7 cellular contexts compared by ENCODE assay signal in the genomic region with DNA sequence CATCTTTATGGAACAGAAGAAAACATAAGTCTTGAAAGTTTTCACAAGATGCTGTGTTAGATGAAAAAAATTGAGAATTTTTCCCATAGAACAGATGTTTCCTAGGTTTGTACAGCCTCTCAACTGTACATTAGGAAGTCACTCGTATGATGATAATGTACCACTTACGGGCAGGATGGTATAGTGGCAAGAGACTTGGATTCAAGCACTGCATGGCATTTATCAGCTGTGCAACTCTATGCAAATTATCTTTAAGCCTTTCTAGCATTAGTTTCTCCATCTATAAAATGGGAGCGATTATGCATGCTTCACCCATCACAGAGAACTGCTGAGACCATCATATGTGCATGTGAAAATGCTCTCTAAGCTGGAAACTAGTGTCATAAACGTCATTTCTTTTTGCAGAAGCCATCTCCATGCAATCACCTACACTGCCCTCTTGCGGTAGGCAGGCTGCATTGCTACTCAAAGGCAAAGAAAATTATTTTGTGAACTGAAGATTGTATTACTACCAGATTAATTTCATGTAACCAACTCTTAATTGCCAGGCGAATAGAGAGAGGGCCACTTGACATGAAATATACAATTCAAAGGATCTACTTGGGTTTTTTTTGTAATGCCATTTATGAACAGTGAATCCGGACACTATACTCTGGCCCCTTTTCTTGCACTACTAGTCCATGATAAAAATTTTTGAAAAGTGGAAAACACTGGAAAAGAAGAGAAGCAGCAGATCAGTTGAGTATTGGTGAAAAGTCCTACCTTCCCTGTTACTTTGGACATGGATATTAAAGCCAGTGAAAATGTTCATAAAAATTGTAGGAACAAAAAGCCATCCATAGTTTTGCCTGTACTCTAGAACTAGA.
A peak's percentile ranks its signal among the peaks of the same experiment; 100 is the strongest.
DNase-seq lines count a peak whose midpoint lies in the region; ATAC-seq, FAIRE-seq and TF ChIP-seq lines count a peak whose summit lies in the region.

No MANE protein-coding gene starts in this region.

- no peak for ATAC-seq in HepG2

- no peak overlapping the region for H3K27ac ChIP-seq in HepG2 (ENCODE audit: extremely low read length, insufficient read depth, low read length)

- TF ChIP-seq EP300 in HepG2 (IDR thresholded peaks at IDR 0.05; ENCODE audit: low read depth in 2 of 2, low read length in 2 of 2) = no peak
- no peak for TF ChIP-seq EP300 in HepG2 (CRISPR knock-in tag; IDR thresholded peaks at IDR 0.05; ENCODE audit: borderline replicate concordance)

- intact Hi-C loops in MCF 10A (cut with micrococcal nuclease) (loop anchor here (2.0 to 5.0 kb wide), 2 partner anchors 57 to 881 kb away; no protein-coding TSS in a partner anchor), HepG2 (cut with micrococcal nuclease; ENCODE audit: unreplicated experiment) (loop anchor here (1.0 kb wide), 1 partner anchor 16 kb away; no protein-coding TSS in a partner anchor), posterior vena cava (cut with DNase I) (loop anchor here in 1 of 2 donors (5.0 kb wide), 1 partner anchor 36 kb away; no protein-coding TSS in a partner anchor)

- H3K9me3 ChIP-seq in Loucy (ENCODE audit: insufficient read depth, low read depth, low read length) (no peaks in the 10 kb centered on the region), HepG2 (ENCODE audit: low read length) (no peaks in the 10 kb centered on the region)

- no peak overlapping the region for H3K4me3 ChIP-seq in Loucy (ENCODE audit: low read length, poor library complexity, severe bottlenecking)
- H3K4me3 ChIP-seq in HepG2 (replicated peaks in 1 of 3; ENCODE audit: insufficient read depth in 1 of 3, low read depth in 2 of 3, low read length in 3 of 3) = no peak overlapping the region

- no peak overlapping the region for H3K9ac ChIP-seq in Loucy (ENCODE audit: low read depth, low read length, poor library complexity, severe bottlenecking)
- no peak overlapping the region for H3K9ac ChIP-seq in HepG2 (ENCODE audit: insufficient read depth, low read depth, low read length)

- no peaks in the 10 kb centered on the region for H3K36me3 Mint-ChIP-seq in MCF 10A (ENCODE audit: insufficient read depth, unreplicated experiment)

- FAIRE-seq in HepG2 (lab: Jason Lieb, UNC) = peak; percentile 77

- H3K36me3 ChIP-seq in Loucy (ENCODE audit: insufficient read depth, low read length) (no peaks in the 10 kb centered on the region), HepG2 (replicated peaks in 1 of 2; ENCODE audit: control insufficient read depth in 1 of 2, insufficient read depth in 2 of 2, low read length in 2 of 2) (no peaks in the 10 kb centered on the region)

- H3K4me1 ChIP-seq in Loucy (ENCODE audit: insufficient read depth, low read length, poor library complexity, severe bottlenecking) = peaks cover 50% of the 10 kb centered on the region
- no peaks in the 10 kb centered on the region for H3K4me1 ChIP-seq in HepG2 (ENCODE audit: insufficient read depth, low read length)

- no peaks in the 10 kb centered on the region; the same call in 1 of the 2 replicates for H3F3A ChIP-seq in Loucy (ENCODE audit: low read depth)

- CTCF ChIA-PET in GM10248 (lab: Yijun Ruan, JAX) = interaction anchor here (0.7 to 6.7 kb wide), 15 partner anchors 7 to 883 kb away, joined by 3 to 60 read pairs (median 5); no protein-coding TSS in a partner anchor
- CTCF ChIA-PET in MCF 10A (lab: Yijun Ruan, JAX) = interaction anchor here (0.6 to 9.8 kb wide), 21 partner anchors 9 to 1913 kb away, joined by 3 to 108 read pairs (median 4); no protein-coding TSS in a partner anchor
- CTCF ChIA-PET in HepG2 (lab: Yijun Ruan, JAX; ENCODE audit: low intra/inter-chr PET ratio, low total read pairs) = interaction anchor here (1.3 kb wide), 1 partner anchor 882 kb away, joined by 5 read pairs; no protein-coding TSS in a partner anchor

- H3K27ac Mint-ChIP-seq in MCF 10A (ENCODE audit: low read depth, unreplicated experiment) = no peak overlapping the region

- H3K27me3 Mint-ChIP-seq in MCF 10A (ENCODE audit: insufficient read depth, unreplicated experiment) = no peaks in the 10 kb centered on the region

- peaks cover 31% of the 10 kb centered on the region for H3K79me2 ChIP-seq in Loucy (ENCODE audit: insufficient read depth, low read length)
- no peaks in the 10 kb centered on the region for H3K79me2 ChIP-seq in HepG2 (ENCODE audit: insufficient read depth, low read length)

- H4K20me1 ChIP-seq in Loucy (ENCODE audit: insufficient read depth, low read length, poor library complexity, severe bottlenecking) = no peaks in the 10 kb centered on the region
- 0 out of 2 replicates have a peak, but pooled peaks cover 2% of the 10 kb centered on the region for H4K20me1 ChIP-seq in HepG2 (ENCODE audit: insufficient read depth, low read length)

- 14% methylated on average over 7 of the region's 7 CpGs for WGBS in HepG2 (ENCODE audit: low lambda C conversion rate)

- H2AFZ ChIP-seq in Loucy (ENCODE audit: low read length) (no peak overlapping the region), HepG2 (ENCODE audit: low read length) (no peak overlapping the region)

- BruUV-seq in MCF 10A (replicated peaks; lab: Mats Ljungman, UMichigan) (no TSS peak), HepG2 (replicated peaks; lab: Mats Ljungman, UMichigan) (no TSS peak)

- TF ChIP-seq RAD21 in HepG2 (CRISPR knock-in tag; IDR thresholded peaks at IDR 0.05) = no peak

- peak; percentile 99 for TF ChIP-seq CTCF in GM10248 (IDR thresholded peaks at IDR 0.05; ENCODE audit: control extremely low read depth, extremely low read depth, low read depth, missing control alignments)
- peak; percentile 99 for TF ChIP-seq CTCF in Loucy (conservative IDR thresholded peaks at IDR 0.05; ENCODE audit: low read length)
- peak; percentile 87 for TF ChIP-seq CTCF in MCF 10A (IDR thresholded peaks at IDR 0.05; ENCODE audit: unreplicated experiment)
- peak; percentile 74 for TF ChIP-seq CTCF in HepG2 (CRISPR knock-in tag; IDR thresholded peaks at IDR 0.05)

- no peaks in the 10 kb centered on the region for H3K9me3 Mint-ChIP-seq in MCF 10A (ENCODE audit: unreplicated experiment)

- H3K4me1 Mint-ChIP-seq in MCF 10A (ENCODE audit: insufficient read depth, unreplicated experiment) = peaks cover 22% of the 10 kb centered on the region

- peak overlapping the region; percentile 5 for H3K4me2 ChIP-seq in Loucy (ENCODE audit: low read depth, low read length, poor library complexity, severe bottlenecking)
- no peak overlapping the region for H3K4me2 ChIP-seq in HepG2 (ENCODE audit: low read depth, low read length)

- no peaks in the 10 kb centered on the region for H3K9me2 ChIP-seq in Loucy (replicated peaks; ENCODE audit: low read depth, low read length)

- DNase-seq in GM10248 (ENCODE audit: extremely low spot score) = peak; percentile 46
- peak in 3 of 5 donors; percentile 22 to 46 (median 34) for DNase-seq in T-helper 1 cell
- DNase-seq in MCF 10A (ENCODE audit: unreplicated experiment) = peak; percentile 55
- DNase-seq in HepG2 (ENCODE audit: low spot score) = peak; percentile 24
- DNase-seq in stimulated activated CD8-positive, alpha-beta memory T cell treated with anti-CD3 and anti-CD28 coated beads, Interleukin-2, amount 100 ng/mL, for 48 hours (ENCODE audit: low read depth in 2 of 2) = peak; percentile 8 to 25
- no peak for DNase-seq in posterior vena cava (ENCODE audit: low spot score)

- in situ Hi-C loops in HepG2 (cut with HindIII; ENCODE audit: extremely low pct_ligation_motif_present, low pct_unique_long_range_greater_than_20kb) = no loop called here

- no peak for TF ChIP-seq POLR2A in HepG2 (IDR thresholded peaks at IDR 0.05; ENCODE audit: insufficient read depth in 1 of 2, low read depth in 2 of 2, low read length in 2 of 2)

- no peaks in the 10 kb centered on the region for H3K27me3 ChIP-seq in Loucy (ENCODE audit: insufficient read depth, low read length, poor library complexity, severe bottlenecking)
- peaks cover 0 to 6% of the 10 kb centered on the region in 2 experiments; a peak in 2 of 5 replicates for H3K27me3 ChIP-seq in HepG2 (ENCODE audit: control insufficient read depth in 1 of 2, insufficient read depth in 2 of 2, low read length in 2 of 2)

- POLR2A ChIA-PET in GM10248 (lab: Yijun Ruan, JAX) = no interaction called here
- POLR2A ChIA-PET in MCF 10A (lab: Yijun Ruan, JAX) = interaction anchor here (0.5 to 2.1 kb wide), 4 partner anchors 9 to 220 kb away, joined by 3 to 12 read pairs (median 4); no protein-coding TSS in a partner anchor
- POLR2A ChIA-PET in HepG2 (lab: Yijun Ruan, JAX) = interaction anchor here (0.6 kb wide), 1 partner anchor 12 kb away, joined by 3 read pairs; no protein-coding TSS in a partner anchor

- no peak overlapping the region for H3K4me3 Mint-ChIP-seq in MCF 10A (ENCODE audit: unreplicated experiment)

TF ChIP-seq in HepG2, 621 proteins besides CTCF, POLR2A, EP300 and RAD21:
- peak; percentile 33; the same call in 1 of the 2 replicates for TF ChIP-seq STAG1 (CRISPR knock-in tag; IDR thresholded peaks at IDR 0.05)
- no peak for TF ChIP-seq ZNF703 (CRISPR knock-in tag; IDR thresholded peaks at IDR 0.05; ENCODE audit: borderline replicate concordance)
- TF ChIP-seq, protein P1, sequence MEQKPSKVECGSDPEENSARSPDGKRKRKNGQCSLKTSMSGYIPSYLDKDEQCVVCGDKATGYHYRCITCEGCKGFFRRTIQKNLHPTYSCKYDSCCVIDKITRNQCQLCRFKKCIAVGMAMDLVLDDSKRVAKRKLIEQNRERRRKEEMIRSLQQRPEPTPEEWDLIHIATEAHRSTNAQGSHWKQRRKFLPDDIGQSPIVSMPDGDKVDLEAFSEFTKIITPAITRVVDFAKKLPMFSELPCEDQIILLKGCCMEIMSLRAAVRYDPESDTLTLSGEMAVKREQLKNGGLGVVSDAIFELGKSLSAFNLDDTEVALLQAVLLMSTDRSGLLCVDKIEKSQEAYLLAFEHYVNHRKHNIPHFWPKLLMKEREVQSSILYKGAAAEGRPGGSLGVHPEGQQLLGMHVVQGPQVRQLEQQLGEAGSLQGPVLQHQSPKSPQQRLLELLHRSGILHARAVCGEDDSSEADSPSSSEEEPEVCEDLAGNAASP (CRISPR knock-in tag; IDR thresholded peaks at IDR 0.05; ENCODE audit: borderline replicate concordance) = 0 out of 2 replicates have a peak, but pooled peaks have one; percentile 17
- TF ChIP-seq SMC3 (IDR thresholded peaks at IDR 0.05; ENCODE audit: low read length) = peak; percentile 50; the same call in 1 of the 2 replicates
- no peak for TF ChIP-seq ZNF431 (CRISPR knock-in tag; IDR thresholded peaks at IDR 0.05; ENCODE audit: borderline replicate concordance, low read depth)
